10 cellular contexts compared by ENCODE assay signal in genomic region chr3:188975612-188976314, GRCh38.
DNase-seq lines count a peak whose midpoint lies in the region; ATAC-seq and TF ChIP-seq lines count a peak whose summit lies in the region.
"Had no signal": no experiment of that assay in that cellular context is flagged by ENCODE, and none has a peak within 500 bp of the region (broad histone marks: within the 10 kb centered on the region; RNA-seq: fewer than 3 reads in every experiment).

No MANE protein-coding gene starts in this region.

- no peak overlapping the region for H3K27ac Mint-ChIP-seq in MCF 10A (ENCODE audit: low read depth, unreplicated experiment)

- ATAC-seq in GM21528 (IDR thresholded peaks at IDR 0.05; ENCODE audit: low FRiP score, unreplicated experiment): no peak

- DNase-seq in breast epithelium (ENCODE audit: low spot score in 2 of 2): no peak
- no peak for DNase-seq in MCF 10A (ENCODE audit: unreplicated experiment)
- no peak for DNase-seq in Peyer's patch
- peak; percentile 82 for DNase-seq in fibroblast of peridontal ligament (ENCODE audit: extremely low read depth)
- DNase-seq in uterus: no peak
- no peak for DNase-seq in stimulated activated CD4-positive, alpha-beta T cell treated with anti-CD3 and anti-CD28 coated beads, Interleukin-4, amount 100 ng/mL, for 4 hours
- DNase-seq in effector CD4-positive, alpha-beta T cell: no peak
- DNase-seq: NCI-H1694 treated with DMSO at 0.1 percent for 48 hours had no signal

- peak overlapping the region; percentile 59 to 76 for H3K27ac ChIP-seq in breast epithelium
- H3K27ac ChIP-seq in Peyer's patch: peak overlapping the region in 3 of 4 donors; percentile 21 to 65 (median 58)
- peak overlapping the region; percentile 64 to 70 for H3K27ac ChIP-seq in uterus
- H3K27ac ChIP-seq: RWPE1 had no signal

- H3K27me3 Mint-ChIP-seq in MCF 10A (ENCODE audit: insufficient read depth, unreplicated experiment): no peaks in the 10 kb centered on the region

- H3K36me3 ChIP-seq in breast epithelium (no peaks in the 10 kb centered on the region), Peyer's patch (no peaks in the 10 kb centered on the region), uterus (no peaks in the 10 kb centered on the region)

- no peaks in the 10 kb centered on the region for H3K36me3 Mint-ChIP-seq in MCF 10A (ENCODE audit: insufficient read depth, unreplicated experiment)

- intact Hi-C loops in breast epithelium (cut with DNase I; ENCODE audit: low total_unique reads) (loop anchor here (10.0 kb wide), 1 partner anchor 1599 kb away; no protein-coding TSS in a partner anchor), MCF 10A (cut with micrococcal nuclease) (no loop called here), uterus (cut with DNase I; ENCODE audit: low total_unique reads) (no loop called here)

- H3K4me3 ChIP-seq in breast epithelium (peak overlapping the region in 2 of 3 donors; percentile 7 to 38), Peyer's patch (no peak overlapping the region), uterus (no peak overlapping the region)

- TF ChIP-seq CTCF in breast epithelium (IDR thresholded peaks at IDR 0.05) (no peak), MCF 10A (IDR thresholded peaks at IDR 0.05; ENCODE audit: unreplicated experiment) (no peak), Peyer's patch (IDR thresholded peaks at IDR 0.05) (no peak), uterus (IDR thresholded peaks at IDR 0.05) (no peak)

- no peaks in the 10 kb centered on the region for H3K9me3 Mint-ChIP-seq in MCF 10A (ENCODE audit: unreplicated experiment)

- BruUV-seq in MCF 10A (replicated peaks; lab: Mats Ljungman, UMichigan): no TSS peak

- no peak for TF ChIP-seq POLR2A in breast epithelium (IDR thresholded peaks at IDR 0.05)
- TF ChIP-seq POLR2A in Peyer's patch (IDR thresholded peaks at IDR 0.05): no peak
- TF ChIP-seq POLR2A in uterus (IDR thresholded peaks at IDR 0.05): no peak

- H3K4me1 ChIP-seq in breast epithelium: peaks cover 0 to 3% of the 10 kb centered on the region in 2 donors
- peaks cover 0 to 5% (median 0%) of the 10 kb centered on the region in 4 donors for H3K4me1 ChIP-seq in Peyer's patch
- peaks cover 6 to 22% of the 10 kb centered on the region in 2 donors for H3K4me1 ChIP-seq in uterus

- H3K9me3 ChIP-seq in breast epithelium (no peaks in the 10 kb centered on the region), Peyer's patch (no peaks in the 10 kb centered on the region), uterus (no peaks in the 10 kb centered on the region)

- POLR2A ChIA-PET in MCF 10A (lab: Yijun Ruan, JAX): no interaction called here

- H3K4me1 Mint-ChIP-seq in MCF 10A (ENCODE audit: insufficient read depth, unreplicated experiment): no peaks in the 10 kb centered on the region

- CTCF ChIA-PET in MCF 10A (lab: Yijun Ruan, JAX): interaction anchor here (1.0 to 1.7 kb wide), 6 partner anchors 18 to 1235 kb away, joined by 3 to 5 read pairs (median 3); no protein-coding TSS in a partner anchor

- H3K27me3 ChIP-seq in breast epithelium (no peaks in the 10 kb centered on the region), Peyer's patch (no peaks in the 10 kb centered on the region), uterus (no peaks in the 10 kb centered on the region)

- no peak overlapping the region for H3K4me3 Mint-ChIP-seq in MCF 10A (ENCODE audit: unreplicated experiment)

Comparison
In these comparisons a context has a peak if more than half of its experiments do, and no peak if none do; other contexts are left out.
1. H3K4me3 ChIP-seq: peak in breast epithelium (2 of 3); none in Peyer's patch (0 of 4) and uterus (0 of 2).
2. Peak in every context shown above with its lines, with median percentiles within 50 percentile points of each other: H3K27ac ChIP-seq.